ENCODE assay signal across 36 cellular contexts in the genomic region with DNA sequence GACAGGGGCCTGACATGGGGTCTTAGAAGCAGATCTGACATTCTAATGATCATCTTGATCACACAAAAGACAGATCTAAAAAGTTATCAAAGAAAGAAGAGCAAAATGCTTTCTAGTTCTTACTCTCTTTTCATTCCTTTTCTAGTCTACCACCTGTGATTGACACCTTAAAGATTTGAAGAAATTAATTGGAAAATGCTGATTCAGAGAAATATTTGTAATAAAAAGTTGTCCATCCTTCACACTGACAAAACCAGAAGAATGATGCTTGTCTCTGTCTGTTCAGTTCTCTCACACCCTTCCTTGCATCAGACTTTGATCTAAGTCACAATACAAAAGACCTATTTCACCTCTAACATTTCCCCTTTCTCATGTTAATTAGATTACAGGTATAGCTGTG.
"Had no signal": no experiment of that assay in that cellular context is flagged by ENCODE, and none has a peak within 500 bp of the region (broad histone marks: within the 10 kb centered on the region; RNA-seq: fewer than 3 reads in every experiment).

No MANE protein-coding gene starts in this region.

- H3K9me3 ChIP-seq: MG63 had no signal

- H3K4me3 ChIP-seq: MG63 had no signal

- H3K36me3 ChIP-seq: MG63 had no signal

- DNase-seq: Karpas-422, Kasumi-1, MG63, MM.1S, MV-4-11, NCI-H1048, NCI-H1092, NCI-H1092 treated with DMSO at 0.1 percent for 48 hours, NCI-H1105, NCI-H1105 treated with DMSO at 0.1 percent for 48 hours, NCI-H1417, NCI-H1417 treated with DMSO at 0.1 percent for 48 hours, NCI-H1436, NCI-H1436 treated with DMSO at 0.1 percent for 48 hours, NCI-H146, NCI-H1694, NCI-H1694 treated with DMSO at 0.1 percent for 48 hours, NCI-H187, NCI-H187 treated with DMSO at 0.1 percent for 48 hours, NCI-H1930, NCI-H2029, NCI-H2029 treated with DMSO at 0.1 percent for 48 hours, NCI-H2081, NCI-H2081 treated with DMSO at 0.1 percent for 48 hours, NCI-H2107, NCI-H2171, NCI-H2171 treated with DMSO at 0.1 percent for 48 hours, NCI-H2227 treated with DMSO at 0.1 percent for 48 hours, NCI-H226, NCI-H345, NCI-H446, NCI-H446 treated with DMSO at 0.1 percent for 48 hours, NCI-H510A, NCI-H510A treated with DMSO at 0.1 percent for 48 hours, NCI-H524, NCI-H524 treated with DMSO at 0.1 percent for 48 hours had no signal
